13 cellular contexts compared by ENCODE assay signal in the genomic region with DNA sequence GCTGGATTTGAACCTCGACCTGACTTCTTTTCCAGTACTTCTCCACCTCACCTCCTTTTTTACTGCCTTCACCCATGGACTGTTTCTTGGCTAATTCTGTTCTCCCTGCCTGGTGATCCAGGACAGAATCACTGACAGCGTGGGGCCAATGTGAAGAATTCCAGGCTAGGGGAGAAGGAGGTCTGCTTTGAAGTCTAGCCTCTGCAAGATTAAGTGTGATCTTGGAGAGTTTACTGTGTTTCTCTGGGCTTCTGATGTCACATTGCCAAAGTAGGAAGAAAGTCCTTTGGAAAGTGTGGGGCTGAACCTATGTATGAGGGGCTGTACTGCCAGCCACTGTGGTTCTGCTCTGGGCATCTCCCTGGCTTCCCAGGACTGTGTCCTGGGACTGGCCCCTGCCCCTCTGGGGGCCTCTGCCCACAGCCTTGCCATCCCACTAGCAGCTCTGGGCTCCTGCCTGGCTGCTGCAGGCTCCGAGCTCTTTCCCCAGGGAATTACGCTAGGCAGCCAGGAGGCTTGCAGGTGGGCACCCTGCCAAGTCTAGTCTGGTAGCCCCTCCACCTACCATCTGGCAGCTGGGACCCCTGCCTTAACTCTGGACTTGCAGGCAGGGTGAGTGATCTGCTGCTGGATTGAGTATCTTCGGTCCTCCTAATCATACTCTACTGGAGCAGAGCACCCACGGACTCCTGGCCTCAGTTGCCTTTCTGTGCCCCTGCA. TPM values are rescaled to one million over a fixed set of nuclear protein-coding genes. Genes with fewer than 3 reads are reported as not detected.
DNase-seq lines count a peak whose midpoint lies in the region; ATAC-seq and TF ChIP-seq lines count a peak whose summit lies in the region.
"Had no signal": no experiment of that assay in that cellular context is flagged by ENCODE, and none has a peak within 500 bp of the region (broad histone marks: within the 10 kb centered on the region; RNA-seq: fewer than 3 reads in every experiment).

No MANE protein-coding gene starts in this region.

- no peak overlapping the region for H3K27ac Mint-ChIP-seq in natural killer cell
- no peak overlapping the region for H3K27ac Mint-ChIP-seq in activated CD8-positive, alpha-beta T cell treated with anti-CD3 and anti-CD28 coated beads, Interleukin-2, amount 10 ng/mL, durations not matched to agents 7 days and 5 days
- H3K27ac Mint-ChIP-seq: CD8-positive, alpha-beta T cell had no signal

- TF ChIP-seq EP300 in neural cell (conservative IDR thresholded peaks at IDR 0.05; ENCODE audit: poor library complexity, severe bottlenecking), result no peak

- no peaks in the 10 kb centered on the region for H3K36me3 Mint-ChIP-seq in natural killer cell
- no peaks in the 10 kb centered on the region for H3K36me3 Mint-ChIP-seq in activated CD8-positive, alpha-beta T cell treated with anti-CD3 and anti-CD28 coated beads, Interleukin-2, amount 10 ng/mL, durations not matched to agents 7 days and 5 days (ENCODE audit: low read depth)
- H3K36me3 Mint-ChIP-seq: CD8-positive, alpha-beta T cell had no signal

- intact Hi-C loops in colonic mucosa (cut with DNase I) (no loop called here), natural killer cell (cut with micrococcal nuclease) (no loop called here)

- TF ChIP-seq CTCF in colonic mucosa (IDR thresholded peaks at IDR 0.05) (no peak), neural cell (IDR thresholded peaks at IDR 0.05; ENCODE audit: poor library complexity, severe bottlenecking) (no peak), natural killer cell (IDR thresholded peaks at IDR 0.05) (no peak)

- no peak overlapping the region for H3K27ac ChIP-seq in colonic mucosa
- H3K27ac ChIP-seq in neural cell (ENCODE audit: low read length), result peak overlapping the region; percentile 64

- H2AFZ ChIP-seq in neural cell (ENCODE audit: low read depth, low read length), result peak overlapping the region; percentile 36

- peaks cover 3% of the 10 kb centered on the region; the same call in 1 of the 2 replicates for H3K36me3 ChIP-seq in ES-I3 (ENCODE audit: insufficient read depth, low read length)
- peaks cover 4% of the 10 kb centered on the region for H3K36me3 ChIP-seq in colonic mucosa
- H3K36me3 ChIP-seq in neural cell (ENCODE audit: insufficient read depth, low read length), result no peaks in the 10 kb centered on the region

- no peaks in the 10 kb centered on the region for H3K9me2 ChIP-seq in neural cell (ENCODE audit: insufficient read depth, low read length)

- no peak overlapping the region for H3K4me3 ChIP-seq in colonic mucosa
- peak overlapping the region; percentile 72 for H3K4me3 ChIP-seq in neural cell (ENCODE audit: low read length)

- no peaks in the 10 kb centered on the region for H3F3A ChIP-seq in neural cell (ENCODE audit: insufficient read depth, low read length, poor library complexity, severe bottlenecking)

- ATAC-seq in GM18858 (IDR thresholded peaks at IDR 0.05; ENCODE audit: unreplicated experiment), result no peak
- no peak for ATAC-seq in natural killer cell
- ATAC-seq in activated CD8-positive, alpha-beta T cell treated with anti-CD3 and anti-CD28 coated beads, Interleukin-2, amount 10 ng/mL, durations not matched to agents 7 days and 5 days, result no peak
- ATAC-seq in HG02870 (IDR thresholded peaks at IDR 0.05; ENCODE audit: unreplicated experiment), result no peak
- ATAC-seq: CD8-positive, alpha-beta T cell; stimulated activated naive CD8-positive, alpha-beta T cell treated with anti-CD3 and anti-CD28 coated beads, Interleukin-15, Interleukin-2, amounts not matched to agents 100 U/mL and 50 U/mL, for 24 hours had no signal

- no peak for TF ChIP-seq RAD21 in neural cell (conservative IDR thresholded peaks at IDR 0.05)

- H4K20me1 ChIP-seq in neural cell (ENCODE audit: insufficient read depth), result no peaks in the 10 kb centered on the region

- H3K4me3 Mint-ChIP-seq in natural killer cell, result no peak overlapping the region
- no peak overlapping the region for H3K4me3 Mint-ChIP-seq in activated CD8-positive, alpha-beta T cell treated with anti-CD3 and anti-CD28 coated beads, Interleukin-2, amount 10 ng/mL, durations not matched to agents 7 days and 5 days
- H3K4me3 Mint-ChIP-seq: CD8-positive, alpha-beta T cell had no signal

- H3K9me3 Mint-ChIP-seq in natural killer cell, result no peaks in the 10 kb centered on the region
- no peaks in the 10 kb centered on the region for H3K9me3 Mint-ChIP-seq in activated CD8-positive, alpha-beta T cell treated with anti-CD3 and anti-CD28 coated beads, Interleukin-2, amount 10 ng/mL, durations not matched to agents 7 days and 5 days (ENCODE audit: insufficient read depth)
- H3K9me3 Mint-ChIP-seq: CD8-positive, alpha-beta T cell had no signal

- DNase-seq in NCI-H2171 (lab: John Stamatoyannopoulos, UW) (peak; percentile 97), colonic mucosa (peak; percentile 16), natural killer cell (no peak)
- no peak for DNase-seq in activated CD8-positive, alpha-beta T cell treated with anti-CD3 and anti-CD28 coated beads, Interleukin-2, amount 10 ng/mL, durations not matched to agents 7 days and 5 days
- DNase-seq: aorta; CD8-positive, alpha-beta T cell; head of caudate nucleus; NCI-H2081 treated with DMSO at 0.1 percent for 48 hours; stimulated activated naive CD8-positive, alpha-beta T cell treated with anti-CD3 and anti-CD28 coated beads, Interleukin-15, Interleukin-2, amounts not matched to agents 100 U/mL and 50 U/mL, for 24 hours had no signal

- peaks cover 46% of the 10 kb centered on the region for H3K4me1 ChIP-seq in ES-I3 (ENCODE audit: insufficient read depth, low read length)
- peaks cover 10% of the 10 kb centered on the region for H3K4me1 ChIP-seq in colonic mucosa

- H3K9ac ChIP-seq in ES-I3 (ENCODE audit: low read depth, low read length) (peak overlapping the region; percentile 40; the same call in 1 of the 2 replicates), colonic mucosa (ENCODE audit: low read depth in 2 of 2, low read length in 2 of 2) (peak overlapping the region in 1 of 2 donors; percentile 21), neural cell (ENCODE audit: low read length) (peak overlapping the region; percentile 73)

- peak overlapping the region; percentile 37 for H3K4me2 ChIP-seq in neural cell (ENCODE audit: low read length)

- H3K27me3 Mint-ChIP-seq in natural killer cell (ENCODE audit: low read depth in 2 of 2), result no peaks in the 10 kb centered on the region
- H3K27me3 Mint-ChIP-seq in activated CD8-positive, alpha-beta T cell treated with anti-CD3 and anti-CD28 coated beads, Interleukin-2, amount 10 ng/mL, durations not matched to agents 7 days and 5 days (ENCODE audit: low read depth), result no peaks in the 10 kb centered on the region

- H3K79me2 ChIP-seq in neural cell (replicated peaks; ENCODE audit: insufficient read depth, low read length), result peaks cover 25% of the 10 kb centered on the region

- H3K9me3 ChIP-seq in ES-I3 (ENCODE audit: control insufficient read depth, insufficient read depth, low read length), result no peaks in the 10 kb centered on the region
- no peaks in the 10 kb centered on the region for H3K9me3 ChIP-seq in colonic mucosa
- no peaks in the 10 kb centered on the region for H3K9me3 ChIP-seq in neural cell (ENCODE audit: low read length)

- CTCF ChIA-PET in activated CD8-positive, alpha-beta T cell treated with anti-CD3 and anti-CD28 coated beads, Interleukin-2, amount 10 ng/mL, durations not matched to agents 7 days and 5 days (lab: Charles Lee), result interaction anchor here (0.7 to 4.7 kb wide), 3 partner anchors 9 to 52 kb away, joined by 3 to 30 read pairs (median 10); no protein-coding TSS in a partner anchor

- POLR2A ChIA-PET in activated CD8-positive, alpha-beta T cell treated with anti-CD3 and anti-CD28 coated beads, Interleukin-2, amount 10 ng/mL, durations not matched to agents 7 days and 5 days (lab: Charles Lee), result no interaction called here

- H3K27me3 ChIP-seq in colonic mucosa (no peaks in the 10 kb centered on the region), neural cell (ENCODE audit: insufficient read depth, low read depth, low read length) (no peaks in the 10 kb centered on the region)

- no peaks in the 10 kb centered on the region for H3K4me1 Mint-ChIP-seq in natural killer cell
- peaks cover 6% of the 10 kb centered on the region for H3K4me1 Mint-ChIP-seq in activated CD8-positive, alpha-beta T cell treated with anti-CD3 and anti-CD28 coated beads, Interleukin-2, amount 10 ng/mL, durations not matched to agents 7 days and 5 days (ENCODE audit: low read depth)

TF ChIP-seq in neural cell, 6 proteins besides CTCF, POLR2A, EP300 and RAD21:
- TF ChIP-seq EZH2 (IDR thresholded peaks at IDR 0.05; ENCODE audit: borderline replicate concordance, insufficient read depth, low read length, poor library complexity, severe bottlenecking) (no peak), MXI1 (conservative IDR thresholded peaks at IDR 0.05; ENCODE audit: poor library complexity, severe bottlenecking) (no peak)
TF ChIP-seq in neural cell: peak in this region for 0.

RNA-seq across cellular contexts. Expression of gene YARS1, which starts 52.2 kb away (rescaled TPM):
- total RNA-seq in colonic mucosa, result 100 to 1,000 TPM in 1 of 2 donors, 10 to 100 TPM in 1; 60.2 to 116 TPM
- 40.1 and 49.4 TPM in 2 replicates for polyA plus RNA-seq in neural cell
- polyA minus RNA-seq in neural cell, result 49.0 and 51.6 TPM in 2 replicates
- 100 to 1,000 TPM; 163 to 223 (median 197) TPM for total RNA-seq in natural killer cell
- total RNA-seq in activated CD8-positive, alpha-beta T cell treated with anti-CD3 and anti-CD28 coated beads, Interleukin-2, amount 10 ng/mL, durations not matched to agents 7 days and 5 days, result 100 to 1,000 TPM; 175 to 189 TPM

RNA-seq across cellular contexts. Expression of gene S100PBP, which starts 52.5 kb away (rescaled TPM):
- total RNA-seq in colonic mucosa (10 to 100 TPM; 19.0 to 24.9 TPM), natural killer cell (100 to 1,000 TPM in 1 of 3 donors, 10 to 100 TPM in 2; 84.5 to 114 (median 85.5) TPM)
- 63.4 and 77.0 TPM in 2 replicates for polyA plus RNA-seq in neural cell
- 51.4 and 57.8 TPM in 2 replicates for polyA minus RNA-seq in neural cell
- total RNA-seq in activated CD8-positive, alpha-beta T cell treated with anti-CD3 and anti-CD28 coated beads, Interleukin-2, amount 10 ng/mL, durations not matched to agents 7 days and 5 days, result 10 to 100 TPM; 78.3 to 78.9 TPM

Comparison
In these comparisons a context has a peak if more than half of its experiments do, and no peak if none do; other contexts are left out.
1. DNase-seq: peak in NCI-H2171 (single experiment) and colonic mucosa (single experiment); none in natural killer cell (single experiment) and activated CD8-positive, alpha-beta T cell treated with anti-CD3 and anti-CD28 coated beads, Interleukin-2, amount 10 ng/mL, durations not matched to agents 7 days and 5 days (single experiment).